In genomic region chr11:46673713-46674462, GRCh38 we compare ENCODE assay signal across 7 cellular contexts. TPM values are rescaled to one million over a fixed set of nuclear protein-coding genes. Genes with fewer than 3 reads are reported as not detected.
DNase-seq lines count a peak whose midpoint lies in the region; ATAC-seq, FAIRE-seq and TF ChIP-seq lines count a peak whose summit lies in the region.
"Had no signal": no experiment of that assay in that cellular context is flagged by ENCODE, and none has a peak within 500 bp of the region (broad histone marks: within the 10 kb centered on the region; RNA-seq: fewer than 3 reads in every experiment).

No MANE protein-coding gene starts in this region.

- no peak for FAIRE-seq in kidney (lab: Jason Lieb, UNC)

- H3K9me3 Mint-ChIP-seq in activated CD8-positive, alpha-beta memory T cell treated with anti-CD3 and anti-CD28 coated beads, Interleukin-2, amount 10 ng/mL, durations not matched to agents 7 days and 5 days (ENCODE audit: low read depth): no peaks in the 10 kb centered on the region

- CTCF ChIA-PET in activated CD8-positive, alpha-beta memory T cell treated with anti-CD3 and anti-CD28 coated beads, Interleukin-2, amount 10 ng/mL, durations not matched to agents 7 days and 5 days (lab: Charles Lee): interaction anchor here (1.3 kb wide), 1 partner anchor 11 kb away, joined by 3 read pairs; no protein-coding TSS in a partner anchor

- intact Hi-C loops in kidney (cut with DNase I) (no loop called here), tibial artery (cut with DNase I; ENCODE audit: low total_unique reads) (no loop called here)

- H3K4me3 Mint-ChIP-seq in activated CD8-positive, alpha-beta memory T cell treated with anti-CD3 and anti-CD28 coated beads, Interleukin-2, amount 10 ng/mL, durations not matched to agents 7 days and 5 days: no peak overlapping the region

- TF ChIP-seq CTCF in kidney (IDR thresholded peaks at IDR 0.05; ENCODE audit: borderline replicate concordance, extremely low read depth, insufficient read depth): no peak
- TF ChIP-seq CTCF in tibial artery (IDR thresholded peaks at IDR 0.05): no peak

- H3K27ac ChIP-seq in kidney (ENCODE audit: low read depth in 2 of 2, low read length in 2 of 2): peak overlapping the region in 1 of 2 donors; percentile 78
- H3K27ac ChIP-seq in tibial artery: peak overlapping the region; percentile 73 to 81

- no peak overlapping the region for H3K9ac ChIP-seq in kidney (ENCODE audit: low read length in 2 of 2)

- H3K27ac Mint-ChIP-seq in activated CD8-positive, alpha-beta memory T cell treated with anti-CD3 and anti-CD28 coated beads, Interleukin-2, amount 10 ng/mL, durations not matched to agents 7 days and 5 days: peak overlapping the region; percentile 81

- peaks cover 26% of the 10 kb centered on the region for H3K36me3 Mint-ChIP-seq in activated CD8-positive, alpha-beta memory T cell treated with anti-CD3 and anti-CD28 coated beads, Interleukin-2, amount 10 ng/mL, durations not matched to agents 7 days and 5 days

- H3K36me3 ChIP-seq in kidney (ENCODE audit: control insufficient read depth in 1 of 2, insufficient read depth in 2 of 2, low read length in 2 of 2) (peaks cover 31 to 32% of the 10 kb centered on the region in 2 donors), tibial artery (peaks cover 56 to 79% (median 73%) of the 10 kb centered on the region in 3 donors)

- no peak for DNase-seq in activated CD8-positive, alpha-beta memory T cell treated with anti-CD3 and anti-CD28 coated beads, Interleukin-2, amount 10 ng/mL, durations not matched to agents 7 days and 5 days
- DNase-seq in activated CD8-positive, alpha-beta memory T cell treated with anti-CD3 and anti-CD28 coated beads, Interleukin-2, amount 50 U/mL, for 48 hours: no peak
- peak; percentile 60 for DNase-seq in kidney
- DNase-seq in tibial artery: peak in 1 of 2 donors; percentile 58
- no peak for DNase-seq in activated T-cell treated with anti-CD3 and anti-CD28 coated beads, Interleukin-2, amount 50 U/mL, for 48 hours
- DNase-seq: stimulated activated CD4-positive, alpha-beta T cell treated with anti-CD3 and anti-CD28 coated beads, Interleukin-4, amount 100 ng/mL, for 1 hour had no signal

- no peaks in the 10 kb centered on the region for H3K27me3 Mint-ChIP-seq in activated CD8-positive, alpha-beta memory T cell treated with anti-CD3 and anti-CD28 coated beads, Interleukin-2, amount 10 ng/mL, durations not matched to agents 7 days and 5 days

- ATAC-seq in activated CD8-positive, alpha-beta memory T cell treated with anti-CD3 and anti-CD28 coated beads, Interleukin-2, amount 10 ng/mL, durations not matched to agents 7 days and 5 days: no peak
- ATAC-seq in HG02588 (IDR thresholded peaks at IDR 0.05; ENCODE audit: unreplicated experiment): no peak

- H3K4me1 Mint-ChIP-seq in activated CD8-positive, alpha-beta memory T cell treated with anti-CD3 and anti-CD28 coated beads, Interleukin-2, amount 10 ng/mL, durations not matched to agents 7 days and 5 days: peaks cover 59% of the 10 kb centered on the region

- H3K4me3 ChIP-seq in kidney (ENCODE audit: low read length in 2 of 2) (no peak overlapping the region), tibial artery (no peak overlapping the region)

- H3K4me1 ChIP-seq in kidney (ENCODE audit: control insufficient read depth in 1 of 2, insufficient read depth in 1 of 2, low read depth in 1 of 2, low read length in 2 of 2): peaks cover 0 to 22% of the 10 kb centered on the region in 2 donors
- H3K4me1 ChIP-seq in tibial artery: peaks cover 0 to 26% (median 19%) of the 10 kb centered on the region in 4 donors

- no peaks in the 10 kb centered on the region for H3K9me3 ChIP-seq in kidney (ENCODE audit: control insufficient read depth in 1 of 2, low read length in 2 of 2)
- no peaks in the 10 kb centered on the region for H3K9me3 ChIP-seq in tibial artery

- no peaks in the 10 kb centered on the region for H3K27me3 ChIP-seq in tibial artery

RNA-seq across cellular contexts. Expression of gene ARHGAP1, which starts 26.5 kb away (rescaled TPM):
- total RNA-seq in activated CD8-positive, alpha-beta memory T cell treated with anti-CD3 and anti-CD28 coated beads, Interleukin-2, amount 10 ng/mL, durations not matched to agents 7 days and 5 days: 10 to 100 TPM; 61.9 to 68.5 TPM
- total RNA-seq in kidney: 137 TPM
- 35.5 TPM for polyA plus RNA-seq in kidney (ENCODE audit: insufficient read depth, low read depth, low replicate concordance)

RNA-seq across cellular contexts. Expression of gene ZNF408, which starts 26.9 kb away (rescaled TPM):
- 10 to 100 TPM; 12.6 to 15.0 TPM for total RNA-seq in activated CD8-positive, alpha-beta memory T cell treated with anti-CD3 and anti-CD28 coated beads, Interleukin-2, amount 10 ng/mL, durations not matched to agents 7 days and 5 days
- 9.7 TPM for total RNA-seq in kidney
- 7.8 TPM for polyA plus RNA-seq in kidney (ENCODE audit: insufficient read depth, low read depth, low replicate concordance)

RNA-seq across cellular contexts. Expression of gene F2, which starts 45.1 kb away (rescaled TPM):
- total RNA-seq in activated CD8-positive, alpha-beta memory T cell treated with anti-CD3 and anti-CD28 coated beads, Interleukin-2, amount 10 ng/mL, durations not matched to agents 7 days and 5 days: not detected
- total RNA-seq in kidney: not detected
- not detected for polyA plus RNA-seq in kidney (ENCODE audit: insufficient read depth, low read depth, low replicate concordance)

RNA-seq across cellular contexts. Expression of gene ATG13, which starts 56.5 kb away (rescaled TPM):
- total RNA-seq in activated CD8-positive, alpha-beta memory T cell treated with anti-CD3 and anti-CD28 coated beads, Interleukin-2, amount 10 ng/mL, durations not matched to agents 7 days and 5 days: 10 to 100 TPM; 64.0 to 72.9 TPM
- 73.5 TPM for total RNA-seq in kidney
- polyA plus RNA-seq in kidney (ENCODE audit: insufficient read depth, low read depth, low replicate concordance): 40.1 TPM

RNA-seq across cellular contexts. Expression of gene HARBI1, which starts 56.9 kb away (rescaled TPM):
- total RNA-seq in activated CD8-positive, alpha-beta memory T cell treated with anti-CD3 and anti-CD28 coated beads, Interleukin-2, amount 10 ng/mL, durations not matched to agents 7 days and 5 days: 1 to 10 TPM; 5.9 to 6.6 TPM
- 4.0 TPM for total RNA-seq in kidney
- 2.5 TPM for polyA plus RNA-seq in kidney (ENCODE audit: insufficient read depth, low read depth, low replicate concordance)
